Comparison of ENCODE assay signal across 19 cellular contexts in genomic region chr15:35596261-35596660, GRCh38.
"Had no signal": no experiment of that assay in that cellular context is flagged by ENCODE, and none has a peak within 500 bp of the region (broad histone marks: within the 10 kb centered on the region; RNA-seq: fewer than 3 reads in every experiment).

No MANE protein-coding gene starts in this region.

- H3K4me1 Mint-ChIP-seq: natural killer cell, neural progenitor cell had no signal

- H3K4me2 ChIP-seq: neural progenitor cell had no signal

- H3K27me3 ChIP-seq: heart left ventricle, neural progenitor cell, ovary, right atrium auricular region, stomach, transverse colon had no signal

- H3K9me3 Mint-ChIP-seq: neural progenitor cell had no signal

- DNase-seq: effector memory CD4-positive, alpha-beta T cell; heart left ventricle; hippocampal formation; islet precursor cell; mammary epithelial cell; natural killer cell; nucleus accumbens; ovary; small intestine; stimulated activated CD4-positive, alpha-beta T cell treated with anti-CD3 and anti-CD28 coated beads, Interleukin-12 subunit alpha, Interleukin-12 subunit beta, amount 100 ng/mL, for 4 hours; stimulated activated naive CD4-positive, alpha-beta T cell; stomach; substantia nigra; transverse colon had no signal

- H3K9me3 ChIP-seq: ovary, right atrium auricular region, stomach, thoracic aorta, transverse colon had no signal

- H3K36me3 ChIP-seq: heart left ventricle, neural progenitor cell, ovary, right atrium auricular region, stomach, thoracic aorta, transverse colon had no signal

- H3K9ac ChIP-seq: neural progenitor cell had no signal

- H2AFZ ChIP-seq: neural progenitor cell had no signal

- H3K36me3 Mint-ChIP-seq: neural progenitor cell had no signal

- H3K4me1 ChIP-seq: heart left ventricle, neural progenitor cell, right atrium auricular region, stomach, transverse colon had no signal

- ATAC-seq: esophagus mucosa, heart left ventricle, left lobe of liver, natural killer cell had no signal

- H3K4me3 Mint-ChIP-seq: natural killer cell, neural progenitor cell had no signal

- H3K4me3 ChIP-seq: heart left ventricle, neural progenitor cell, ovary, right atrium auricular region, stomach, thoracic aorta, transverse colon had no signal

- H3K27ac Mint-ChIP-seq: natural killer cell, neural progenitor cell had no signal

- H3K27ac ChIP-seq: heart left ventricle, neural progenitor cell, ovary, right atrium auricular region, stomach, thoracic aorta, transverse colon had no signal
